ENCODE assay signal across 7 cellular contexts in the genomic region with DNA sequence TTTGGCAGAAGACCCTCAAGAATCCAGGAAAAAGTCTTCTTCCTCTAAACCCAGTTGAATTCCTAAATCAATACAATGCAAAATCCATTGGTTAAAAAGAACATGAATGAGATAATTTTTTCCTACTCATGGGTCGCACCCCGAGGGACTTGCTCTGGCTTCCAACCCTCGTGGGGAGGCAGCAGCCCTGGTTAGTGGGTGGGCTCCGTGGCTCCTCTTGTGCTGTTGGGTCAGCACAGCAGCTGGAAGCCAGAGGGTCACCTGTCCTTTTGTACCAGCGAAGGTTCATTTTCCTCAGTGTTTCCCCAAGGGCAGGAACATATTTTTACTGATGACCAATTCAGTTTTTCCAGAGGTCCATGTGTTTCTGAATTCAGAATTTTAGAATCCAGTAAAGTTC.
"Had no signal": no experiment of that assay in that cellular context is flagged by ENCODE, and none has a peak within 500 bp of the region (broad histone marks: within the 10 kb centered on the region; RNA-seq: fewer than 3 reads in every experiment).

No MANE protein-coding gene starts in this region.

- H3K4me3 ChIP-seq: GM23248, HAP-1 had no signal

- H3K4me1 ChIP-seq: HAP-1 had no signal

- H3K27ac ChIP-seq: GM23248 had no signal

- H3K36me3 ChIP-seq: HAP-1 had no signal

- H2AFZ ChIP-seq: GM23248 had no signal

- ATAC-seq: HCT116 had no signal

- DNase-seq: GM23248, GOT3, H7, HFFc6, IMR-90 had no signal

- H3K9me3 ChIP-seq: HAP-1 had no signal
